14 cellular contexts compared by ENCODE assay signal in genomic region chr10:10798021-10798420, GRCh38.
DNase-seq lines count a peak whose midpoint lies in the region; ATAC-seq, FAIRE-seq and TF ChIP-seq lines count a peak whose summit lies in the region.
"Had no signal": no experiment of that assay in that cellular context is flagged by ENCODE, and none has a peak within 500 bp of the region (broad histone marks: within the 10 kb centered on the region; RNA-seq: fewer than 3 reads in every experiment).

No MANE protein-coding gene starts in this region.

- BruUV-seq in mammary epithelial cell (replicated peaks; lab: Mats Ljungman, UMichigan), result no TSS peak

- FAIRE-seq in RCC 7860 (lab: Jason Lieb, UNC), result no peak
- FAIRE-seq: A204.1 had no signal

- H3K4me3 ChIP-seq in ACC112 (ENCODE audit: low read depth, low read length) (peak overlapping the region; percentile 56), mammary epithelial cell (replicated peaks in 1 of 3; ENCODE audit: insufficient read depth in 1 of 3, low read depth in 2 of 3, low read length in 3 of 3) (no peak overlapping the region), BE2C (ENCODE audit: low read depth, low read length) (no peak overlapping the region)
- H3K4me3 ChIP-seq: SJSA1 had no signal

- H3K4me3 Mint-ChIP-seq in progenitor cell of endocrine pancreas (ENCODE audit: low read depth), result peak overlapping the region; percentile 56
- H3K4me3 Mint-ChIP-seq: stimulated activated effector memory CD8-positive, alpha-beta T cell treated with anti-CD3 and anti-CD28 coated beads, Interleukin-12 subunit alpha, Interleukin-12 subunit beta, amount 100 ng/mL, for 72 hours had no signal

- TF ChIP-seq CTCF in mammary epithelial cell (conservative IDR thresholded peaks at IDR 0.05 in 1 of 2, IDR thresholded peaks at IDR 0.05 in 1 of 2; ENCODE audit: extremely low read depth in 1 of 2, insufficient read depth in 1 of 2, low read depth in 1 of 2, low read length in 2 of 2) (no peak), progenitor cell of endocrine pancreas (IDR thresholded peaks at IDR 0.05; ENCODE audit: unreplicated experiment) (no peak), BE2C (IDR thresholded peaks at IDR 0.05; ENCODE audit: low read depth, low read length) (no peak)

- DNase-seq in mammary epithelial cell (no peak), left ventricle myocardium superior (no peak), progenitor cell of endocrine pancreas (ENCODE audit: low spot score, unreplicated experiment) (no peak), COLO829 (ENCODE audit: low spot score) (no peak), BE2C (no peak), NCI-H1105 treated with DMSO at 0.1 percent for 48 hours (lab: John Stamatoyannopoulos, UW) (no peak), RCC 7860 (ENCODE audit: low spot score) (no peak)
- DNase-seq: activated CD4-positive, CD25-positive, alpha-beta regulatory T cell treated with anti-CD3 and anti-CD28 coated beads, Interleukin-2, amount 50 U/mL, for 72 hours; effector CD4-positive, alpha-beta T cell; MM.1S had no signal

- no peak overlapping the region for H3K4me2 ChIP-seq in mammary epithelial cell (ENCODE audit: insufficient read depth, low read depth, low read length)

- CTCF ChIA-PET in mammary epithelial cell (lab: Charles Lee; ENCODE audit: low non-redundant PET), result no interaction called here

- H3K9me3 Mint-ChIP-seq in progenitor cell of endocrine pancreas (ENCODE audit: low read depth), result peaks cover 3% of the 10 kb centered on the region
- H3K9me3 Mint-ChIP-seq: stimulated activated effector memory CD8-positive, alpha-beta T cell treated with anti-CD3 and anti-CD28 coated beads, Interleukin-12 subunit alpha, Interleukin-12 subunit beta, amount 100 ng/mL, for 72 hours had no signal

- H3K9me3 ChIP-seq in mammary epithelial cell (replicated peaks; ENCODE audit: insufficient read depth, low read length) (no peaks in the 10 kb centered on the region), BE2C (no peaks in the 10 kb centered on the region)
- H3K9me3 ChIP-seq: SJSA1 had no signal

- H3K27me3 Mint-ChIP-seq in progenitor cell of endocrine pancreas, result peaks cover 71% of the 10 kb centered on the region

- H3K79me2 ChIP-seq in ACC112 (ENCODE audit: control insufficient read depth, insufficient read depth, low read length, unreplicated experiment), result no peaks in the 10 kb centered on the region
- no peaks in the 10 kb centered on the region for H3K79me2 ChIP-seq in mammary epithelial cell (ENCODE audit: insufficient read depth, low read length)

- peak overlapping the region; percentile 91 for H3K27ac ChIP-seq in ACC112 (ENCODE audit: low read depth, low read length)
- no peak overlapping the region for H3K27ac ChIP-seq in mammary epithelial cell (ENCODE audit: insufficient read depth, low read depth, low read length)
- H3K27ac ChIP-seq: SJSA1 had no signal

- in situ Hi-C loops in mammary epithelial cell (cut with MboI; ENCODE audit: low sequenced_read_pairs in 2 of 2), result no loop called here

- H3K4me1 ChIP-seq in ACC112 (ENCODE audit: control insufficient read depth, insufficient read depth, low read length, unreplicated experiment), result peaks cover 51% of the 10 kb centered on the region
- H3K4me1 ChIP-seq in mammary epithelial cell (ENCODE audit: insufficient read depth, low read length), result peaks cover 38% of the 10 kb centered on the region
- no peaks in the 10 kb centered on the region for H3K4me1 ChIP-seq in BE2C

- WGBS in mammary epithelial cell (ENCODE audit: low coverage, missing lambda C conversion rate), result 64% methylated on average over 2 of the region's 3 CpGs

- no peaks in the 10 kb centered on the region for H3K36me3 Mint-ChIP-seq in progenitor cell of endocrine pancreas (ENCODE audit: insufficient read depth)
- H3K36me3 Mint-ChIP-seq: stimulated activated effector memory CD8-positive, alpha-beta T cell treated with anti-CD3 and anti-CD28 coated beads, Interleukin-12 subunit alpha, Interleukin-12 subunit beta, amount 100 ng/mL, for 72 hours had no signal

- H4K20me1 ChIP-seq in mammary epithelial cell (ENCODE audit: insufficient read depth, low read length), result no peaks in the 10 kb centered on the region

- peaks cover 9% of the 10 kb centered on the region for H3K4me1 Mint-ChIP-seq in progenitor cell of endocrine pancreas (ENCODE audit: low read depth)
- H3K4me1 Mint-ChIP-seq: stimulated activated effector memory CD8-positive, alpha-beta T cell treated with anti-CD3 and anti-CD28 coated beads, Interleukin-12 subunit alpha, Interleukin-12 subunit beta, amount 100 ng/mL, for 72 hours had no signal

- H3K36me3 ChIP-seq in ACC112 (ENCODE audit: insufficient read depth, low read length) (no peaks in the 10 kb centered on the region), mammary epithelial cell (ENCODE audit: insufficient read depth, low read length) (no peaks in the 10 kb centered on the region), BE2C (no peaks in the 10 kb centered on the region)
- H3K36me3 ChIP-seq: SJSA1 had no signal

- intact Hi-C loops in mammary epithelial cell (cut with micrococcal nuclease), result no loop called here
- intact Hi-C loops in left ventricle myocardium superior (cut with micrococcal nuclease), result loop anchor here (10.0 kb wide), 1 partner anchor 117 kb away; no protein-coding TSS in a partner anchor

- H3K9ac ChIP-seq in mammary epithelial cell (ENCODE audit: insufficient read depth, low read length), result no peak overlapping the region

- H2AFZ ChIP-seq in ACC112 (ENCODE audit: low read length, unreplicated experiment) (peak overlapping the region; percentile 64), mammary epithelial cell (ENCODE audit: low read depth, low read length) (peak overlapping the region; percentile 65)

- H3K27me3 ChIP-seq in ACC112 (ENCODE audit: insufficient read depth, low read length), result no peaks in the 10 kb centered on the region
- no peaks in the 10 kb centered on the region for H3K27me3 ChIP-seq in mammary epithelial cell (ENCODE audit: insufficient read depth, low read length)
- H3K27me3 ChIP-seq in BE2C, result no peaks in the 10 kb centered on the region
- H3K27me3 ChIP-seq: SJSA1 had no signal

- peak; percentile 72 for ATAC-seq in left ventricle myocardium superior
- ATAC-seq: stimulated activated effector memory CD8-positive, alpha-beta T cell treated with anti-CD3 and anti-CD28 coated beads, Interleukin-12 subunit alpha, Interleukin-12 subunit beta, amount 100 ng/mL, for 72 hours had no signal

- H3K27ac Mint-ChIP-seq in progenitor cell of endocrine pancreas, result no peak overlapping the region
- H3K27ac Mint-ChIP-seq: stimulated activated effector memory CD8-positive, alpha-beta T cell treated with anti-CD3 and anti-CD28 coated beads, Interleukin-12 subunit alpha, Interleukin-12 subunit beta, amount 100 ng/mL, for 72 hours had no signal

- dilution Hi-C loops in mammary epithelial cell (cut with HindIII; ENCODE audit: low sequenced_read_pairs), result no loop called here
